Comparison of ENCODE assay signal across 8 cellular contexts in genomic region chr16:2008009-2008526, GRCh38. TPM values are rescaled to one million over a fixed set of nuclear protein-coding genes. Genes with fewer than 3 reads are reported as not detected.
DNase-seq lines count a peak whose midpoint lies in the region; TF ChIP-seq lines count a peak whose summit lies in the region.

No MANE protein-coding gene starts in this region.

- peak overlapping the region; percentile 62 to 97 (median 92) for H3K27ac Mint-ChIP-seq in CD8-positive, alpha-beta memory T cell

- CTCF ChIA-PET in CD8-positive, alpha-beta memory T cell (lab: Charles Lee), result interaction anchor here (1.2 kb wide), 1 partner anchor 14 kb away, joined by 3 read pairs; no protein-coding TSS in a partner anchor

- peak overlapping the region; percentile 74 to 93 (median 88) for H3K4me3 Mint-ChIP-seq in CD8-positive, alpha-beta memory T cell

- peaks cover 42% of the 10 kb centered on the region for H3K4me1 ChIP-seq in CD8-positive, alpha-beta memory T cell (ENCODE audit: insufficient read depth, low read length)
- peaks cover 23 to 34% of the 10 kb centered on the region in 2 donors for H3K4me1 ChIP-seq in ascending aorta

- TF ChIP-seq CTCF in LNCaP clone FGC (IDR thresholded peaks at IDR 0.05; ENCODE audit: control insufficient read depth, extremely low read depth, insufficient read depth) (no peak), ascending aorta (IDR thresholded peaks at IDR 0.05) (no peak), lower leg skin (IDR thresholded peaks at IDR 0.05) (no peak)

- intact Hi-C loops in ascending aorta (cut with DNase I), result no loop called here
- intact Hi-C loops in lower leg skin (cut with DNase I; ENCODE audit: low total_unique reads), result no loop called here

- H3K4me3 ChIP-seq in CD8-positive, alpha-beta memory T cell (ENCODE audit: low read length), result peak overlapping the region; percentile 69
- H3K4me3 ChIP-seq in LNCaP clone FGC (ENCODE audit: low read depth, low read length), result peak overlapping the region; percentile 80
- peak overlapping the region; percentile 75 to 94 for H3K4me3 ChIP-seq in ascending aorta
- H3K4me3 ChIP-seq in lower leg skin (ENCODE audit: low read depth, poor library complexity, severe bottlenecking), result no peak overlapping the region

- H3K36me3 Mint-ChIP-seq in CD8-positive, alpha-beta memory T cell, result peaks cover 0 to 14% (median 0%) of the 10 kb centered on the region in 3 donors

- H3K9me3 Mint-ChIP-seq in CD8-positive, alpha-beta memory T cell, result no peaks in the 10 kb centered on the region

- peaks cover 28 to 59% (median 30%) of the 10 kb centered on the region in 3 donors for H3K4me1 Mint-ChIP-seq in CD8-positive, alpha-beta memory T cell

- POLR2A ChIA-PET in CD8-positive, alpha-beta memory T cell (lab: Charles Lee), result interaction anchor here (1.0 to 1.1 kb wide), 2 partner anchors 14 to 17 kb away, joined by 3 to 4 read pairs; no protein-coding TSS in a partner anchor

- H3K27me3 ChIP-seq in CD8-positive, alpha-beta memory T cell (ENCODE audit: insufficient read depth, low read length, poor library complexity, severe bottlenecking), result no peaks in the 10 kb centered on the region
- H3K27me3 ChIP-seq in ascending aorta, result no peaks in the 10 kb centered on the region

- no peaks in the 10 kb centered on the region for H3K27me3 Mint-ChIP-seq in CD8-positive, alpha-beta memory T cell

- H3K27ac ChIP-seq in CD8-positive, alpha-beta memory T cell (ENCODE audit: low read depth, low read length), result peak overlapping the region; percentile 79
- no peak overlapping the region for H3K27ac ChIP-seq in ascending aorta

- no peaks in the 10 kb centered on the region for H3K36me3 ChIP-seq in CD8-positive, alpha-beta memory T cell (ENCODE audit: insufficient read depth, low read length)
- H3K36me3 ChIP-seq in ascending aorta, result peaks cover 4% of the 10 kb centered on the region in 2 donors

- 10 to 27% methylated on average over 15 of the region's 15 CpGs for WGBS in lower leg skin, 2 donors

- no peak for TF ChIP-seq POLR2A in lower leg skin (IDR thresholded peaks at IDR 0.05)

- DNase-seq in CD8-positive, alpha-beta memory T cell, result peak in 1 of 5 donors; percentile 37
- DNase-seq in LNCaP clone FGC (ENCODE audit: low read depth) (peak; percentile 94), ascending aorta (ENCODE audit: low spot score in 2 of 2) (no peak), lower leg skin (ENCODE audit: low spot score in 2 of 2) (peak; percentile 69 to 95), foreskin melanocyte (no peak), SHP77 treated with DMSO at 0.1 percent for 48 hours (lab: John Stamatoyannopoulos, UW) (no peak), NCI-H524 treated with DMSO at 0.1 percent for 48 hours (lab: John Stamatoyannopoulos, UW) (no peak), iPS-NIHi11 (ENCODE audit: low spot score) (no peak)

- H3K9me3 ChIP-seq in CD8-positive, alpha-beta memory T cell (ENCODE audit: low read length), result no peaks in the 10 kb centered on the region
- H3K9me3 ChIP-seq in ascending aorta, result no peaks in the 10 kb centered on the region

RNA-seq across cellular contexts. Expression of gene ZNF598, which starts 1.6 kb away (rescaled TPM):
- total RNA-seq in CD8-positive, alpha-beta memory T cell, result 10 to 100 TPM; 91.8 to 96.6 TPM
- polyA plus RNA-seq in CD8-positive, alpha-beta memory T cell, result 11.3 TPM
- 31.1 TPM for total RNA-seq in ascending aorta
- 100 to 1,000 TPM in 2 of 4 donors, 10 to 100 TPM in 2; 56.1 to 117 (median 86.5) TPM for total RNA-seq in lower leg skin

RNA-seq across cellular contexts. Expression of gene NPW, which starts 11.5 kb away (rescaled TPM):
- 10 to 100 TPM in 1 of 2 experiments, 1 to 10 TPM in 1; 9.4 to 12.5 TPM for total RNA-seq in CD8-positive, alpha-beta memory T cell
- polyA plus RNA-seq in CD8-positive, alpha-beta memory T cell, result not detected
- total RNA-seq in ascending aorta (not detected), lower leg skin (1 to 10 TPM in 2 of 4 donors, under 1 TPM in 1, not detected in 1; 0.38 to 3.9 (median 1.6) TPM)

RNA-seq across cellular contexts. Expression of gene SYNGR3, which starts 18.3 kb away (rescaled TPM):
- total RNA-seq in CD8-positive, alpha-beta memory T cell, result 1 to 10 TPM; 3.4 to 3.6 TPM
- polyA plus RNA-seq in CD8-positive, alpha-beta memory T cell, result 2.1 TPM
- total RNA-seq in ascending aorta, result 0.32 TPM
- 1 to 10 TPM in 1 of 4 donors, under 1 TPM in 2, not detected in 1; 0.72 to 1.1 (median 0.78) TPM for total RNA-seq in lower leg skin

RNA-seq across cellular contexts. Expression of gene NHERF2, which starts 18.6 kb away (rescaled TPM):
- total RNA-seq in CD8-positive, alpha-beta memory T cell, result 1 to 10 TPM; 3.0 to 4.1 TPM
- polyA plus RNA-seq in CD8-positive, alpha-beta memory T cell, result 0.51 TPM
- 123 TPM for total RNA-seq in ascending aorta
- 10 to 100 TPM; 11.9 to 30.6 (median 27.3) TPM for total RNA-seq in lower leg skin

RNA-seq across cellular contexts. Expression of gene GFER, which starts 24.1 kb away (rescaled TPM):
- 10 to 100 TPM; 41.7 to 50.1 TPM for total RNA-seq in CD8-positive, alpha-beta memory T cell
- polyA plus RNA-seq in CD8-positive, alpha-beta memory T cell, result 38.4 TPM
- total RNA-seq in ascending aorta (2.7 TPM), lower leg skin (10 to 100 TPM in 3 of 4 donors, 1 to 10 TPM in 1; 9.7 to 14.4 (median 11.6) TPM)

Comparison
In these comparisons a context has a peak if more than half of its experiments do, and no peak if none do; other contexts are left out.
1. DNase-seq: peak in LNCaP clone FGC (single experiment) and lower leg skin (2 of 2); none in ascending aorta (0 of 2), foreskin melanocyte (single experiment), SHP77 treated with DMSO at 0.1 percent for 48 hours (single experiment), NCI-H524 treated with DMSO at 0.1 percent for 48 hours (single experiment) and iPS-NIHi11 (single experiment).